Comparison of ENCODE assay signal across 11 cellular contexts in the genomic region with DNA sequence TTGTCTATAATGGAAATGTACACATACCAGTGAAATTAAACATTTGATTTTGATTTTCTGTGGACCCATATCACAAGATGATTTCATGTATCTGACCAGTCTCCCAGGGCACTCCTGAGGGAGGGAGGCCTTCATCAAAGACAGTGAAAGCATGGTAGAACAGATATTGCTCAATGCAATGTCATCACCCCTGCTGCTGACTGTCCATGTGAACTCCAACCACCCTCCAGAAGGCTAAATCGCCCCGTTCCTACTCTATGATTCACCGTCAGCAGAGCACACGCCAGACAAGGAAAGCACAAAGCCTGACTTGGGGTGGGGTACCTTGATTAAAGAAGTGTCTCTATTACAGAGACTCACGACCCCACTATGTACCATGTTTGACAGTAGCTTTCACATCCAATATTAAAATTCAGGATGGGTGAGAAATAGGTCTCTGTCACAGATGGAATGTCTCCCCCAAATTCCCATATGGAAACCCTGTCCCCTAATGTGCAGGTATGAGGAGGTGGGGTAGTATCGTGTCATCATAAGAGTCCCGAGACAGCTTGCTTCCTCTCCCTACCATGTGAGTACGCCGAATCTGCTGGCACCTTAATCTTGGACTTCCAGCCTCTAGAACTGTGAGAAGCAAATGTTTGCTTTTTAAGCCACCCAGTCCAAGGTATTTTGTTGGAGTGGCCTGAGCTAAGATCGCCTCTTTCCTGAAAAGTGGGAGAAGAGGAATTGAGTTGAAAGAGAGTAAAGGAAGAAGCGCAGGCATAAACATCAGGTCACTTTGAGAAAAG. TPM values are rescaled to one million over a fixed set of nuclear protein-coding genes. Genes with fewer than 3 reads are reported as not detected.
A peak's percentile ranks its signal among the peaks of the same experiment; 100 is the strongest.
DNase-seq lines count a peak whose midpoint lies in the region; ATAC-seq, FAIRE-seq and TF ChIP-seq lines count a peak whose summit lies in the region.
"Had no signal": no experiment of that assay in that cellular context is flagged by ENCODE, and none has a peak within 500 bp of the region (broad histone marks: within the 10 kb centered on the region; RNA-seq: fewer than 3 reads in every experiment).

No MANE protein-coding gene starts in this region.

- peak; percentile 87 for FAIRE-seq in HepG2 (lab: Jason Lieb, UNC)

- in situ Hi-C loops in HepG2 (cut with HindIII; ENCODE audit: extremely low pct_ligation_motif_present, low pct_unique_long_range_greater_than_20kb): no loop called here

- DNase-seq in HuH-7.5 (ENCODE audit: low spot score) (peak; percentile 22), body of pancreas (peak in 1 of 4 donors; percentile 54), HepG2 (ENCODE audit: low spot score) (peak; percentile 84), endothelial cell (ENCODE audit: low spot score) (no peak), NCI-H2227 treated with DMSO at 0.1 percent for 48 hours (lab: John Stamatoyannopoulos, UW) (no peak)
- DNase-seq: activated T-cell treated with anti-CD3 and anti-CD28 coated beads, Interleukin-2, amount 50 U/mL, for 4 hours had no signal

- no peaks in the 10 kb centered on the region for H3K9me3 Mint-ChIP-seq in endothelial cell (ENCODE audit: unreplicated experiment)
- H3K9me3 Mint-ChIP-seq: activated T-cell treated with anti-CD3 and anti-CD28 coated beads, Interleukin-2, amount 50 U/mL, for 4 hours had no signal

- peak; percentile 31 for ATAC-seq in body of pancreas
- peak; percentile 89 for ATAC-seq in HepG2
- no peak for ATAC-seq in GM18511 (IDR thresholded peaks at IDR 0.05; ENCODE audit: unreplicated experiment)
- no peak for ATAC-seq in HG03354 (IDR thresholded peaks at IDR 0.05; ENCODE audit: poor library complexity, severe bottlenecking, unreplicated experiment)
- ATAC-seq: activated T-cell treated with anti-CD3 and anti-CD28 coated beads, Interleukin-2, amount 50 U/mL, for 4 hours had no signal

- H3K36me3 ChIP-seq in ACC112 (ENCODE audit: insufficient read depth, low read length): no peaks in the 10 kb centered on the region
- H3K36me3 ChIP-seq in body of pancreas (replicated peaks in 1 of 2; ENCODE audit: insufficient read depth in 1 of 2, low read depth in 2 of 2): peaks cover 0 to 12% of the 10 kb centered on the region in 2 donors
- peaks cover 0 to 7% of the 10 kb centered on the region in 2 experiments; a peak in 2 of 5 replicates for H3K36me3 ChIP-seq in HepG2 (replicated peaks in 1 of 2; ENCODE audit: control insufficient read depth in 1 of 2, insufficient read depth in 2 of 2, low read length in 2 of 2)

- no peak for TF ChIP-seq RAD21 in HepG2 (CRISPR knock-in tag; IDR thresholded peaks at IDR 0.05)

- H2AFZ ChIP-seq in ACC112 (ENCODE audit: low read length, unreplicated experiment): peak overlapping the region; percentile 1
- no peak overlapping the region for H2AFZ ChIP-seq in HepG2 (ENCODE audit: low read length)

- peaks cover 38% of the 10 kb centered on the region for H3K4me1 ChIP-seq in ACC112 (ENCODE audit: control insufficient read depth, insufficient read depth, low read length, unreplicated experiment)
- H3K4me1 ChIP-seq in body of pancreas: peaks cover 45% of the 10 kb centered on the region
- peaks cover 55% of the 10 kb centered on the region for H3K4me1 ChIP-seq in HepG2 (ENCODE audit: insufficient read depth, low read length)

- no peaks in the 10 kb centered on the region for H3K9me3 ChIP-seq in body of pancreas
- no peaks in the 10 kb centered on the region for H3K9me3 ChIP-seq in HepG2 (ENCODE audit: low read length)
- H3K9me3 ChIP-seq: BLaER1 treated with 17β-estradiol and CSF1 and Interleukin-3, amounts not matched to agents 10 nM and 100 nM had no signal

- H3K27ac ChIP-seq in ACC112 (ENCODE audit: low read depth, low read length) (peak overlapping the region; percentile 79), body of pancreas (peak overlapping the region; percentile 3 to 65 (median 43)), HepG2 (ENCODE audit: extremely low read length, insufficient read depth, low read length) (peak overlapping the region; percentile 67)

- no peak overlapping the region for H3K27ac Mint-ChIP-seq in endothelial cell (ENCODE audit: unreplicated experiment)

- H3K4me2 ChIP-seq in HepG2 (ENCODE audit: low read depth, low read length): peak overlapping the region; percentile 54

- H3K4me3 ChIP-seq in ACC112 (ENCODE audit: low read depth, low read length) (0 out of 2 replicates have a peak overlapping the region, but pooled peaks have one; percentile 4), body of pancreas (no peak overlapping the region), HepG2 (replicated peaks in 1 of 3; ENCODE audit: insufficient read depth in 1 of 3, low read depth in 2 of 3, low read length in 3 of 3) (peak overlapping the region in 1 of 3 experiments; percentile 6; a peak in 1 of 6 replicates)
- H3K4me3 ChIP-seq: BLaER1 treated with 17β-estradiol and CSF1 and Interleukin-3, amounts not matched to agents 10 nM and 100 nM; GM12878 had no signal

- BruUV-seq in HepG2 (replicated peaks; lab: Mats Ljungman, UMichigan): TSS peak; percentile 29

- H3K79me2 ChIP-seq in ACC112 (ENCODE audit: control insufficient read depth, insufficient read depth, low read length, unreplicated experiment): no peaks in the 10 kb centered on the region
- H3K79me2 ChIP-seq in HepG2 (ENCODE audit: insufficient read depth, low read length): no peaks in the 10 kb centered on the region

- intact Hi-C loops in body of pancreas (cut with DNase I) (no loop called here), HepG2 (cut with micrococcal nuclease; ENCODE audit: unreplicated experiment) (loop anchor here (2.0 kb wide), 1 partner anchor 15 kb away; no protein-coding TSS in a partner anchor)

- H3K27me3 ChIP-seq in ACC112 (ENCODE audit: insufficient read depth, low read length) (no peaks in the 10 kb centered on the region), body of pancreas (no peaks in the 10 kb centered on the region), HepG2 (ENCODE audit: control insufficient read depth in 1 of 2, insufficient read depth in 2 of 2, low read length in 2 of 2) (no peaks in the 10 kb centered on the region)
- H3K27me3 ChIP-seq: BLaER1 treated with 17β-estradiol and CSF1 and Interleukin-3, amounts not matched to agents 10 nM and 100 nM had no signal

- 58 to 68% methylated on average over 11 of the region's 11 CpGs for WGBS in body of pancreas, 2 donors
- 33% methylated on average over 10 of the region's 11 CpGs for WGBS in HepG2 (ENCODE audit: low lambda C conversion rate)

- peaks cover 10% of the 10 kb centered on the region for H3K27me3 Mint-ChIP-seq in endothelial cell (ENCODE audit: unreplicated experiment)

- peaks cover 31% of the 10 kb centered on the region for H3K4me1 Mint-ChIP-seq in endothelial cell (ENCODE audit: unreplicated experiment)

- peak in 1 of 2 experiments; percentile 69; a peak in 2 of 4 replicates for TF ChIP-seq EP300 in HepG2 (IDR thresholded peaks at IDR 0.05; ENCODE audit: low read depth in 2 of 2, low read length in 2 of 2)
- TF ChIP-seq EP300 in HepG2 (CRISPR knock-in tag; IDR thresholded peaks at IDR 0.05; ENCODE audit: borderline replicate concordance): peak; percentile 74

- CTCF ChIA-PET in HepG2 (lab: Yijun Ruan, JAX; ENCODE audit: low intra/inter-chr PET ratio, low total read pairs): interaction anchor here (0.8 kb wide), 1 partner anchor 15 kb away, joined by 3 read pairs; no protein-coding TSS in a partner anchor

- no peak overlapping the region for H3K4me3 Mint-ChIP-seq in endothelial cell (ENCODE audit: unreplicated experiment)
- H3K4me3 Mint-ChIP-seq: activated T-cell treated with anti-CD3 and anti-CD28 coated beads, Interleukin-2, amount 50 U/mL, for 4 hours had no signal

- peak overlapping the region; percentile 11 for H3K9ac ChIP-seq in HepG2 (ENCODE audit: insufficient read depth, low read depth, low read length)
- H3K9ac ChIP-seq: BLaER1 treated with 17β-estradiol and CSF1 and Interleukin-3, amounts not matched to agents 10 nM and 100 nM had no signal

- no peak for TF ChIP-seq POLR2A in body of pancreas (IDR thresholded peaks at IDR 0.05)
- 0 out of 4 replicates have a peak, but pooled peaks of 1 of the 2 experiments have one; percentile 5 for TF ChIP-seq POLR2A in HepG2 (IDR thresholded peaks at IDR 0.05; ENCODE audit: insufficient read depth in 1 of 2, low read depth in 2 of 2, low read length in 2 of 2)

- POLR2A ChIA-PET in HepG2 (lab: Yijun Ruan, JAX): interaction anchor here (0.8 to 0.9 kb wide), 2 partner anchors 15 to 24 kb away, joined by 3 to 5 read pairs; no protein-coding TSS in a partner anchor

- peaks cover 20% of the 10 kb centered on the region for H3K36me3 Mint-ChIP-seq in endothelial cell (ENCODE audit: low read depth, unreplicated experiment)

- no peak for TF ChIP-seq CTCF in body of pancreas (IDR thresholded peaks at IDR 0.05)
- TF ChIP-seq CTCF in HepG2 (CRISPR knock-in tag; IDR thresholded peaks at IDR 0.05): no peak
- TF ChIP-seq CTCF in endothelial cell (IDR thresholded peaks at IDR 0.05; ENCODE audit: unreplicated experiment): no peak

- H4K20me1 ChIP-seq in HepG2 (ENCODE audit: insufficient read depth, low read length): no peaks in the 10 kb centered on the region
- H4K20me1 ChIP-seq: BLaER1 treated with 17β-estradiol and CSF1 and Interleukin-3, amounts not matched to agents 10 nM and 100 nM had no signal

TF ChIP-seq in HepG2, 621 proteins besides CTCF, POLR2A, EP300 and RAD21 (continues in another document):
- TF ChIP-seq XBP1 (CRISPR knock-in tag; IDR thresholded peaks at IDR 0.05): no peak

RNA-seq across cellular contexts. Expression of a gene that starts 42.4 kb away (rescaled TPM):
- total RNA-seq in body of pancreas (100 to 1,000 TPM; 209 to 264 TPM), HepG2 (2016; rRNA removed; fragmentation: Illumina TruSeq; extraction: Trizol) (356 and 411 TPM in 2 replicates), endothelial cell (ENCODE audit: unreplicated experiment) (119 TPM)
- total RNA-seq in HepG2 (2016; cell fraction: cytosol; rRNA removed; fragmentation: Illumina TruSeq; extraction: Trizol; ENCODE audit: low read depth): 374 and 466 TPM in 2 replicates
- total RNA-seq in HepG2 (2016; cell fraction: insoluble cytoplasmic fraction; rRNA removed; fragmentation: Illumina TruSeq; extraction: Trizol): 373 and 443 TPM in 2 replicates
- total RNA-seq in HepG2 (2016; cell fraction: membrane; rRNA removed; fragmentation: Illumina TruSeq; extraction: Trizol): 360 and 432 TPM in 2 replicates
- total RNA-seq in HepG2 (2016; cell fraction: nucleus; rRNA removed; fragmentation: Illumina TruSeq; extraction: Trizol): 129 and 140 TPM in 2 replicates
- 215 and 233 TPM in 2 replicates for polyA plus RNA-seq in HepG2 (2011; rRNA removed)
- 375 and 416 TPM in 2 replicates for polyA plus RNA-seq in HepG2 (2011; cell fraction: cytosol; rRNA removed)
- 94.1 and 130 TPM in 2 replicates for polyA plus RNA-seq in HepG2 (2011; cell fraction: nucleus; rRNA removed)
- polyA plus RNA-seq in HepG2 (2012): 216 and 218 TPM in 2 replicates
- 479 and 611 TPM in 2 replicates for polyA plus RNA-seq in HepG2 (2016; cell fraction: cytosol; fragmentation: Illumina TruSeq; extraction: Trizol; ENCODE audit: low read depth)
- polyA plus RNA-seq in HepG2 (2016; cell fraction: insoluble cytoplasmic fraction; fragmentation: Illumina TruSeq; extraction: Trizol; ENCODE audit: low read depth): 473 and 479 TPM in 2 replicates
- 378 and 460 TPM in 2 replicates for polyA plus RNA-seq in HepG2 (2016; cell fraction: membrane; fragmentation: Illumina TruSeq; extraction: Trizol; ENCODE audit: low read depth)
- 240 and 246 TPM in 2 replicates for polyA plus RNA-seq in HepG2 (2016; cell fraction: nucleus; fragmentation: Illumina TruSeq; extraction: Trizol; ENCODE audit: insufficient read depth, low read depth)
- polyA minus RNA-seq in HepG2 (2011; rRNA and poly(A)+ RNA removed; ENCODE audit: low replicate concordance): 0.14 and 63.3 TPM in 2 replicates
- polyA minus RNA-seq in HepG2 (2011; cell fraction: cytosol; rRNA and poly(A)+ RNA removed): 74.5 and 95.0 TPM in 2 replicates
- polyA minus RNA-seq in HepG2 (2011; cell fraction: nucleus; rRNA and poly(A)+ RNA removed): 40.4 and 58.9 TPM in 2 replicates

Comparison
In these comparisons a context has a peak if more than half of its experiments do, and no peak if none do; other contexts are left out.
1. DNase-seq: peak in HuH-7.5 (single experiment) and HepG2 (single experiment); none in endothelial cell (single experiment) and NCI-H2227 treated with DMSO at 0.1 percent for 48 hours (single experiment).
2. ATAC-seq: peak in body of pancreas (single experiment) and HepG2 (single experiment); none in GM18511 (single experiment) and HG03354 (single experiment).
3. Peak in every context shown above with its lines, with median percentiles within 50 percentile points of each other: H3K27ac ChIP-seq.